ENCODE assay signal across 13 cellular contexts in the genomic region with DNA sequence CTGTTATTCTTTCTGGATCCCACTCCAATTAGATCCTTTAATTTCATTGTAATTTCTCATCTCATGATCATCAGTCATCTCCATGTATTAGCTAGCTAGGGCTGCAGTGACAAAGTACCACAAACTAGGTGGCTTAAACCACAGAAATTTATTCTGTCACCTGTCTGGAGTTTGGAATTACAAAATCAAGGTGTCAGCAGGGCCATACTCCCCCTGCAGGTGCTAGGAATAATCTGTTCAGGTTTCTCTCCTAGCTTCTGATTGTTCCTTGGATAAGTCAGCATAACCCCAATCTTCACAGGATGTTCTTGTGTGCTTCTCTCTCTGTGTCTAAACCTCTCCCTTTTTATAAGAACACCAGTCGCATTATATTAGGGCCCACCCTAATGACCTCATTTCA. TPM values are rescaled to one million over a fixed set of nuclear protein-coding genes. Genes with fewer than 3 reads are reported as not detected.
DNase-seq lines count a peak whose midpoint lies in the region; ATAC-seq and TF ChIP-seq lines count a peak whose summit lies in the region.
"Had no signal": no experiment of that assay in that cellular context is flagged by ENCODE, and none has a peak within 500 bp of the region (broad histone marks: within the 10 kb centered on the region; RNA-seq: fewer than 3 reads in every experiment).

No MANE protein-coding gene starts in this region.

- no peak overlapping the region for H3K27ac Mint-ChIP-seq in activated naive CD8-positive, alpha-beta T cell treated with anti-CD3 and anti-CD28 coated beads for 36 hours
- H3K27ac Mint-ChIP-seq: activated naive CD8-positive, alpha-beta T cell treated with anti-CD3 and anti-CD28 coated beads, Interleukin-2, amount 10 ng/mL, durations not matched to agents 7 days and 5 days; naive thymus-derived CD8-positive, alpha-beta T cell had no signal

- WGBS in iPS DF 6.9 (ENCODE audit: insufficient coverage, insufficient read length): no CpG with 5 or more reads among the region's 1 CpG

- CTCF ChIA-PET in HCT116 (lab: Charles Lee): interaction anchor here (1.2 to 1.3 kb wide), 3 partner anchors 9 to 91 kb away, joined by 3 to 4 read pairs (median 3); no protein-coding TSS in a partner anchor
- CTCF ChIA-PET in RWPE1 (lab: Yijun Ruan, JAX): interaction anchor here (0.5 to 0.7 kb wide), 3 partner anchors 40 to 343 kb away, joined by 3 to 4 read pairs (median 3); no protein-coding TSS in a partner anchor

- no peaks in the 10 kb centered on the region for H3K9me2 ChIP-seq in HCT116 (ENCODE audit: insufficient read depth)

- peaks cover 16% of the 10 kb centered on the region for H3K27me3 Mint-ChIP-seq in activated naive CD8-positive, alpha-beta T cell treated with anti-CD3 and anti-CD28 coated beads for 36 hours

- in situ Hi-C loops in G401 (cut with HindIII; ENCODE audit: low sequenced_read_pairs): no loop called here

- no peak overlapping the region for H3K9ac ChIP-seq in HCT116 (ENCODE audit: low read length)

- peaks cover 2% of the 10 kb centered on the region for H3K36me3 Mint-ChIP-seq in activated naive CD8-positive, alpha-beta T cell treated with anti-CD3 and anti-CD28 coated beads for 36 hours
- H3K36me3 Mint-ChIP-seq: activated naive CD8-positive, alpha-beta T cell treated with anti-CD3 and anti-CD28 coated beads, Interleukin-2, amount 10 ng/mL, durations not matched to agents 7 days and 5 days had no signal

- no TSS peak for BruUV-seq in HCT116 (replicated peaks; lab: Mats Ljungman, UMichigan)

- RAD21 ChIA-PET in HCT116 (lab: Charles Lee; ENCODE audit: low non-redundant PET in 1 of 2, low total read pairs in 2 of 2, uncharacterized antibody in 2 of 2, unreplicated experiment in 2 of 2): no interaction called here

- H3K9me3 ChIP-seq in HCT116 (ENCODE audit: control insufficient read depth in 1 of 2, insufficient read depth in 1 of 2, low read depth in 1 of 2, low read length in 2 of 2) (peaks cover 0 to 5% of the 10 kb centered on the region in 2 experiments; a peak in 2 of 4 replicates), iPS DF 6.9 (ENCODE audit: control insufficient read depth, insufficient read depth, low read length) (no peaks in the 10 kb centered on the region), upper lobe of right lung (no peaks in the 10 kb centered on the region)

- H3K4me2 ChIP-seq in HCT116 (ENCODE audit: low read length): no peak overlapping the region

- no peaks in the 10 kb centered on the region for H4K20me1 ChIP-seq in HCT116 (ENCODE audit: insufficient read depth)

- DNase-seq in G401 (ENCODE audit: low spot score) (peak; percentile 4), HCT116 (ENCODE audit: low read depth, low spot score) (peak; percentile 19), RWPE1 (ENCODE audit: low spot score) (peak; percentile 15), iPS DF 6.9 (ENCODE audit: low read depth, low spot score) (peak; percentile 1), upper lobe of right lung (no peak)
- DNase-seq in activated naive CD8-positive, alpha-beta T cell treated with anti-CD3 and anti-CD28 coated beads for 36 hours: no peak
- DNase-seq: activated naive CD8-positive, alpha-beta T cell treated with anti-CD3 and anti-CD28 coated beads, Interleukin-2, amount 10 ng/mL, durations not matched to agents 7 days and 5 days; naive thymus-derived CD8-positive, alpha-beta T cell had no signal

- H3K4me1 Mint-ChIP-seq in activated naive CD8-positive, alpha-beta T cell treated with anti-CD3 and anti-CD28 coated beads for 36 hours: no peaks in the 10 kb centered on the region
- H3K4me1 Mint-ChIP-seq: activated naive CD8-positive, alpha-beta T cell treated with anti-CD3 and anti-CD28 coated beads, Interleukin-2, amount 10 ng/mL, durations not matched to agents 7 days and 5 days; naive thymus-derived CD8-positive, alpha-beta T cell had no signal

- H3K4me3 ChIP-seq in HCT116 (replicated peaks in 1 of 2; ENCODE audit: low read depth in 1 of 2, low read length in 2 of 2) (no peak overlapping the region), iPS DF 6.9 (ENCODE audit: low read length) (no peak overlapping the region), upper lobe of right lung (no peak overlapping the region)
- H3K4me3 ChIP-seq: lung, suprapubic skin had no signal

- H2AFZ ChIP-seq in HCT116 (ENCODE audit: low read depth, low read length, poor library complexity, severe bottlenecking): no peak overlapping the region

- H3K4me1 ChIP-seq in HCT116 (ENCODE audit: control insufficient read depth in 1 of 2, insufficient read depth in 2 of 2, low read length in 2 of 2) (no peaks in the 10 kb centered on the region), iPS DF 6.9 (ENCODE audit: control insufficient read depth, insufficient read depth, low read length) (no peaks in the 10 kb centered on the region), upper lobe of right lung (no peaks in the 10 kb centered on the region)
- H3K4me1 ChIP-seq: suprapubic skin had no signal

- TF ChIP-seq RAD21 in HCT116 (IDR thresholded peaks at IDR 0.05; ENCODE audit: low read depth): peak; percentile 51

- H3K4me3 Mint-ChIP-seq in activated naive CD8-positive, alpha-beta T cell treated with anti-CD3 and anti-CD28 coated beads for 36 hours: no peak overlapping the region
- H3K4me3 Mint-ChIP-seq: activated naive CD8-positive, alpha-beta T cell treated with anti-CD3 and anti-CD28 coated beads, Interleukin-2, amount 10 ng/mL, durations not matched to agents 7 days and 5 days; naive thymus-derived CD8-positive, alpha-beta T cell had no signal

- H3K9me3 Mint-ChIP-seq in activated naive CD8-positive, alpha-beta T cell treated with anti-CD3 and anti-CD28 coated beads for 36 hours: peaks cover 2% of the 10 kb centered on the region
- H3K9me3 Mint-ChIP-seq: activated naive CD8-positive, alpha-beta T cell treated with anti-CD3 and anti-CD28 coated beads, Interleukin-2, amount 10 ng/mL, durations not matched to agents 7 days and 5 days had no signal

- ATAC-seq in HCT116: peak; percentile 75
- no peak for ATAC-seq in GM21423 (IDR thresholded peaks at IDR 0.05; ENCODE audit: unreplicated experiment)
- no peak for ATAC-seq in GM18868 (IDR thresholded peaks at IDR 0.05; ENCODE audit: unreplicated experiment)
- no peak for ATAC-seq in upper lobe of right lung
- ATAC-seq: naive thymus-derived CD8-positive, alpha-beta T cell had no signal

- TF ChIP-seq CTCF in HCT116 (IDR thresholded peaks at IDR 0.05 in 2 of 3, conservative IDR thresholded peaks at IDR 0.05 in 1 of 3; ENCODE audit: borderline replicate concordance in 1 of 3, insufficient read depth in 1 of 3, low read depth in 2 of 3, low read length in 2 of 3) (peak; percentile 10 to 54 (median 50); a peak in 4 of 6 replicates), RWPE1 (conservative IDR thresholded peaks at IDR 0.05; ENCODE audit: low read depth) (no peak), upper lobe of right lung (IDR thresholded peaks at IDR 0.05) (no peak)

- H3K27me3 ChIP-seq in HCT116 (ENCODE audit: insufficient read depth, low read length): no peaks in the 10 kb centered on the region
- H3K27me3 ChIP-seq in iPS DF 6.9 (ENCODE audit: control insufficient read depth, insufficient read depth, low read length): no peaks in the 10 kb centered on the region
- H3K27me3 ChIP-seq in upper lobe of right lung: peaks cover 11% of the 10 kb centered on the region

- POLR2A ChIA-PET in HCT116 (lab: Charles Lee) (no interaction called here), RWPE1 (lab: Yijun Ruan, JAX; ENCODE audit: low non-redundant PET) (no interaction called here)

- H3K27ac ChIP-seq in HCT116 (ENCODE audit: low read depth, low read length): no peak overlapping the region
- no peak overlapping the region for H3K27ac ChIP-seq in RWPE1
- H3K27ac ChIP-seq in iPS DF 6.9 (ENCODE audit: low read length): no peak overlapping the region
- H3K27ac ChIP-seq in upper lobe of right lung: no peak overlapping the region
- H3K27ac ChIP-seq: suprapubic skin had no signal

- H3K36me3 ChIP-seq in HCT116 (ENCODE audit: control insufficient read depth in 1 of 2, insufficient read depth in 2 of 2, low read length in 2 of 2): no peaks in the 10 kb centered on the region
- no peaks in the 10 kb centered on the region for H3K36me3 ChIP-seq in iPS DF 6.9 (ENCODE audit: control insufficient read depth, insufficient read depth, low read length)
- H3K36me3 ChIP-seq in upper lobe of right lung: no peaks in the 10 kb centered on the region
- H3K36me3 ChIP-seq: suprapubic skin had no signal

- intact Hi-C loops in HCT116 (cut with micrococcal nuclease): no loop called here
- intact Hi-C loops in upper lobe of right lung (cut with DNase I): no loop called here

- no peak for TF ChIP-seq POLR2A in HCT116 (IDR thresholded peaks at IDR 0.05; ENCODE audit: borderline replicate concordance, extremely low read depth, insufficient read depth, insufficient read length)

- H3K79me2 ChIP-seq in HCT116 (ENCODE audit: insufficient read depth, low read length): no peaks in the 10 kb centered on the region

TF ChIP-seq in HCT116, 20 proteins besides CTCF, POLR2A, EP300 and RAD21 (continues in another document):
- TF ChIP-seq ELF1 (IDR thresholded peaks at IDR 0.05; ENCODE audit: borderline replicate concordance, low read depth) (no peak), CEBPB (IDR thresholded peaks at IDR 0.05; ENCODE audit: low read depth) (no peak), JUND (IDR thresholded peaks at IDR 0.05) (no peak), ZNF274 (IDR thresholded peaks at IDR 0.05; ENCODE audit: low read depth, low read length) (no peak), ZFX (IDR thresholded peaks at IDR 0.05) (no peak), FOSL1 (IDR thresholded peaks at IDR 0.05; ENCODE audit: low read depth) (no peak), CBX3 (IDR thresholded peaks at IDR 0.05; ENCODE audit: low read depth) (no peak), SIN3A (IDR thresholded peaks at IDR 0.05; ENCODE audit: low read depth) (no peak), MAX (IDR thresholded peaks at IDR 0.05) (no peak), POLR2AphosphoS5 (IDR thresholded peaks at IDR 0.05; ENCODE audit: low read depth, low read length) (no peak)
- TF ChIP-seq, protein P1, sequence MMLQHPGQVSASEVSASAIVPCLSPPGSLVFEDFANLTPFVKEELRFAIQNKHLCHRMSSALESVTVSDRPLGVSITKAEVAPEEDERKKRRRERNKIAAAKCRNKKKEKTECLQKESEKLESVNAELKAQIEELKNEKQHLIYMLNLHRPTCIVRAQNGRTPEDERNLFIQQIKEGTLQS (IDR thresholded peaks at IDR 0.05): no peak

RNA-seq across cellular contexts. Expression of gene BEND6, which starts 40.4 kb away (rescaled TPM):
- total RNA-seq in G401 (2014; rRNA removed; shearing (Covaris generic)): 6.4 and 12.6 TPM in 2 replicates
- total RNA-seq in HCT116 (2021; ENCODE audit: unreplicated experiment) (4.0 TPM), upper lobe of right lung (1.2 TPM)
- 0.69 and 1.3 TPM in 2 replicates for polyA plus RNA-seq in HCT116 (2012)
- not detected for total RNA-seq in activated naive CD8-positive, alpha-beta T cell treated with anti-CD3 and anti-CD28 coated beads for 36 hours
- total RNA-seq: activated naive CD8-positive, alpha-beta T cell treated with anti-CD3 and anti-CD28 coated beads, Interleukin-2, amount 10 ng/mL, durations not matched to agents 7 days and 5 days; naive thymus-derived CD8-positive, alpha-beta T cell; suprapubic skin; T-helper 2 cell treated with Interferon-gamma antibody and Interleukin-4, amounts not matched to agents 100 ng/mL and 5 ng/mL, for 36 hours had no signal

RNA-seq across cellular contexts. Expression of gene KIAA1586, which starts 51.1 kb away (rescaled TPM):
- total RNA-seq in G401 (2014; rRNA removed; shearing (Covaris generic)): 12.2 and 27.4 TPM in 2 replicates
- total RNA-seq in HCT116 (2021; ENCODE audit: unreplicated experiment) (12.7 TPM), upper lobe of right lung (12.9 TPM)
- 1.3 and 2.4 TPM in 2 replicates for polyA plus RNA-seq in HCT116 (2012)
- 10 to 100 TPM; 15.9 to 17.1 TPM for total RNA-seq in activated naive CD8-positive, alpha-beta T cell treated with anti-CD3 and anti-CD28 coated beads for 36 hours

Comparison
In these comparisons a context has a peak if more than half of its experiments do, and no peak if none do; other contexts are left out.
1. DNase-seq: peak in G401 (single experiment), HCT116 (single experiment), RWPE1 (single experiment) and iPS DF 6.9 (single experiment); none in upper lobe of right lung (single experiment) and activated naive CD8-positive, alpha-beta T cell treated with anti-CD3 and anti-CD28 coated beads for 36 hours (single experiment).
2. CTCF ChIP-seq: peak in HCT116 (3 of 3); none in RWPE1 (single experiment) and upper lobe of right lung (single experiment).